9 cellular contexts compared by ENCODE assay signal in the genomic region with DNA sequence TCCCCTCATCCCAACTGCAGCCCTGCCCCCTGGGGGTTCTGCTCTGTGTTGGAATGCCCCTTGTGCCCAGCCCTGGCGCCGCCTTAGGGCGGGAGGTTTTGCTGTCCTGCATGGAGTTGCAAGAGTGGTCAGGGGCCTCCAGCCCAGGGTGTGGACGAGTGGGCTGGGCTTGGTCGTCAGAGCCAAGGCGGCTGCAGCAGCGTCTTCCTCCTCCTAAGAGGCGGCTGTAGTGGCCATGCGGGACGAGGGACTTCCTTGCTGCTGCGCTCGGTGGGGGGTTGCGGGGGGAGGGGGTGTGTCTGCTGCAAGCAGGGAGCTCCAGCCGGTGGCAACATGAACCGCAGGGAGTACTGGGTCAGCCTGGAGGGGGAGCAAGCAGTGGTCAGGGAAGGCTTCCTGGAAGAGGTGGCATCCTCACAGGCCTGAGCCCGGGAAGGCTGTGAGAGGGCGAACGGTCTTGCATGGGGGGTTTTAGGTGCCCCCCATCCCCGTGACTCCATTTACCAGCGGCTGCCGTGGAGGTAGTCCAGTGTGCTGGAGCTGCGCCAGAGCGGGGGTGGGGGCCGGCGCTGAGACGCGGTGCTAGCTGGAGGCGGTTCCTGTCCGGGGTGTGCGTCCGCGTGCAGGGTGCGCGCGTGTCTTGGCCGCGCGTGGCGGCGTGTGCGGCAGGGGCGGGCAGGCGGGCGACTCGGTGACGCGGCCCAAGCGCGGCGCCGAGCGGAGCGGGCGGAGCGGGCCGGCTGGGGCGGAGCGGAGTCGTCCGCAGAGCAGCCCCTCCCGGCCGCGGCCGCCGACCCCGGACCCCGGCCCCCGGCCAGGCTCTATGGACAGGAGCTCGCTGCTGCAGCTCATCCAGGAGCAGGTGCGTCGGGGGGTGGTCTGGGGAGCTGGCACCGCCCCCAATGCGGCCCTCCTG. TPM values are rescaled to one million over a fixed set of nuclear protein-coding genes. Genes with fewer than 3 reads are reported as not detected.
DNase-seq lines count a peak whose midpoint lies in the region; ATAC-seq and TF ChIP-seq lines count a peak whose summit lies in the region.
"Had no signal": no experiment of that assay in that cellular context is flagged by ENCODE, and none has a peak within 500 bp of the region (broad histone marks: within the 10 kb centered on the region; RNA-seq: fewer than 3 reads in every experiment).

Gene RHBDL1, plus strand, starts transcription at position 704 of the 916 bp plus-strand sequence. Its CDS starts 120 bp downstream, at position 824.

- no peaks in the 10 kb centered on the region for H3K9me3 ChIP-seq in RWPE2 (ENCODE audit: severe bottlenecking)

- H3K36me3 ChIP-seq in RWPE2 (ENCODE audit: low read depth) (peaks cover 37% of the 10 kb centered on the region), rectal smooth muscle tissue (ENCODE audit: control insufficient read depth, insufficient read depth, low read length) (peaks cover 16% of the 10 kb centered on the region)

- H3K27ac ChIP-seq in RWPE2 (ENCODE audit: poor library complexity, severe bottlenecking), result peak within 1 kb of the TSS; percentile 72
- no peak within 1 kb of the TSS for H3K27ac ChIP-seq in rectal smooth muscle tissue (ENCODE audit: low read depth, low read length)

- H3K4me1 ChIP-seq in RWPE2 (ENCODE audit: insufficient read depth, poor library complexity, severe bottlenecking) (peaks cover 13% of the 10 kb centered on the region), rectal smooth muscle tissue (ENCODE audit: control insufficient read depth, insufficient read depth, low read length) (peaks cover 4% of the 10 kb centered on the region)

- no peaks in the 10 kb centered on the region for H3K27me3 ChIP-seq in RWPE2 (ENCODE audit: insufficient read depth, poor library complexity, severe bottlenecking)
- no peaks in the 10 kb centered on the region for H3K27me3 ChIP-seq in rectal smooth muscle tissue (ENCODE audit: control insufficient read depth, insufficient read depth, low read length)

- no peak within 1 kb of the TSS for H3K9ac ChIP-seq in rectal smooth muscle tissue (ENCODE audit: low read length)

- DNase-seq in GM03348 (ENCODE audit: low spot score) (peak; percentile 68), RWPE2 (ENCODE audit: low spot score) (no peak), fibroblast of villous mesenchyme (ENCODE audit: low read depth) (peak; percentile 42), SHP77 treated with DMSO at 0.1 percent for 48 hours (lab: John Stamatoyannopoulos, UW) (no peak), NAMALWA (ENCODE audit: low spot score) (no peak), NCI-H510A treated with DMSO at 0.1 percent for 48 hours (lab: John Stamatoyannopoulos, UW) (no peak)
- DNase-seq: left cardiac atrium had no signal

- ATAC-seq in RWPE2 (ENCODE audit: low read depth), result no peak
- no peak for ATAC-seq in HG03108 (IDR thresholded peaks at IDR 0.05; ENCODE audit: unreplicated experiment)

- TF ChIP-seq CTCF in RWPE2 (IDR thresholded peaks at IDR 0.05; ENCODE audit: poor library complexity, severe bottlenecking), result no peak
- no peak for TF ChIP-seq CTCF in fibroblast of villous mesenchyme (IDR thresholded peaks at IDR 0.05; ENCODE audit: insufficient read depth, low read depth, low read length)

- H3K4me3 ChIP-seq in RWPE2 (ENCODE audit: severe bottlenecking) (no peak within 1 kb of the TSS), fibroblast of villous mesenchyme (ENCODE audit: low read depth, low read length) (peak within 1 kb of the TSS; percentile 52), rectal smooth muscle tissue (ENCODE audit: low read length) (peak within 1 kb of the TSS; percentile 62)

RNA-seq across cellular contexts. Expression of gene RHBDL1, which starts in this region (rescaled TPM):
- total RNA-seq in fibroblast of villous mesenchyme, result 1.3 and 1.9 TPM in 2 replicates

Comparison
In these comparisons a context has a peak if more than half of its experiments do, and no peak if none do; other contexts are left out.
1. DNase-seq: peak in GM03348 (single experiment) and fibroblast of villous mesenchyme (single experiment); none in RWPE2 (single experiment), SHP77 treated with DMSO at 0.1 percent for 48 hours (single experiment), NAMALWA (single experiment) and NCI-H510A treated with DMSO at 0.1 percent for 48 hours (single experiment).